1 cellular context compared by ENCODE assay signal in the genomic region with DNA sequence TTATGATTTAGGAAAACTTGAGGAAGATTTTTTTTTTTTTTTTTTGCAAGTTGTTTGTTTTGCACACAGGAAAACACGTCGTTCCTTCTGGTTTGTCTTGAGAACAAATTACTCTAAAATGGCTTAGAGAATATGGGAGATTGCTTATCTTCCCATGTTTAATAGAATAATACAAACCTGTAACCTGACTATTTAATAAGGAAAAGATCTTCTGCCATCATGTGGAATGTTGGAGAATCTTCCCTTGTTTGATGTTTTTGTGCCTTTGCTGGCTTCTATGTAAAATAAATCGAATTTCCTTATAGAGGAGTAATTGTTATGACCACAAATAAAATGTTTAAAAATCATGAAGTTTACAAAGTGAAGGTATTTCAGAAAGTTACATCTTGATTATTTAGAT.
TF ChIP-seq lines count a peak whose summit lies in the region.

No MANE protein-coding gene starts in this region.

TF ChIP-seq in SK-N-SH, 30 proteins besides CTCF, POLR2A, EP300 and RAD21 (continued from another document):
- TF ChIP-seq, protein P1, sequence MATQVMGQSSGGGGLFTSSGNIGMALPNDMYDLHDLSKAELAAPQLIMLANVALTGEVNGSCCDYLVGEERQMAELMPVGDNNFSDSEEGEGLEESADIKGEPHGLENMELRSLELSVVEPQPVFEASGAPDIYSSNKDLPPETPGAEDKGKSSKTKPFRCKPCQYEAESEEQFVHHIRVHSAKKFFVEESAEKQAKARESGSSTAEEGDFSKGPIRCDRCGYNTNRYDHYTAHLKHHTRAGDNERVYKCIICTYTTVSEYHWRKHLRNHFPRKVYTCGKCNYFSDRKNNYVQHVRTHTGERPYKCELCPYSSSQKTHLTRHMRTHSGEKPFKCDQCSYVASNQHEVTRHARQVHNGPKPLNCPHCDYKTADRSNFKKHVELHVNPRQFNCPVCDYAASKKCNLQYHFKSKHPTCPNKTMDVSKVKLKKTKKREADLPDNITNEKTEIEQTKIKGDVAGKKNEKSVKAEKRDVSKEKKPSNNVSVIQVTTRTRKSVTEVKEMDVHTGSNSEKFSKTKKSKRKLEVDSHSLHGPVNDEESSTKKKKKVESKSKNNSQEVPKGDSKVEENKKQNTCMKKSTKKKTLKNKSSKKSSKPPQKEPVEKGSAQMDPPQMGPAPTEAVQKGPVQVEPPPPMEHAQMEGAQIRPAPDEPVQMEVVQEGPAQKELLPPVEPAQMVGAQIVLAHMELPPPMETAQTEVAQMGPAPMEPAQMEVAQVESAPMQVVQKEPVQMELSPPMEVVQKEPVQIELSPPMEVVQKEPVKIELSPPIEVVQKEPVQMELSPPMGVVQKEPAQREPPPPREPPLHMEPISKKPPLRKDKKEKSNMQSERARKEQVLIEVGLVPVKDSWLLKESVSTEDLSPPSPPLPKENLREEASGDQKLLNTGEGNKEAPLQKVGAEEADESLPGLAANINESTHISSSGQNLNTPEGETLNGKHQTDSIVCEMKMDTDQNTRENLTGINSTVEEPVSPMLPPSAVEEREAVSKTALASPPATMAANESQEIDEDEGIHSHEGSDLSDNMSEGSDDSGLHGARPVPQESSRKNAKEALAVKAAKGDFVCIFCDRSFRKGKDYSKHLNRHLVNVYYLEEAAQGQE (IDR thresholded peaks at IDR 0.05; ENCODE audit: low read depth, low read length): no peak
TF ChIP-seq in SK-N-SH: peak in this region for 2.
